ENCODE assay signal across 4 cellular contexts in genomic region chr4:19539192-19539591, GRCh38.
"Had no signal": no experiment of that assay in that cellular context is flagged by ENCODE, and none has a peak within 500 bp of the region (broad histone marks: within the 10 kb centered on the region; RNA-seq: fewer than 3 reads in every experiment).

No MANE protein-coding gene starts in this region.

- H3K4me3 ChIP-seq: GM23338 had no signal

- H3K4me2 ChIP-seq: GM23338 had no signal

- H3K4me1 Mint-ChIP-seq: GM23338, H9 had no signal

- ATAC-seq: GM23338 had no signal

- DNase-seq: H9, HCEC 1CT, IMR-90 had no signal

- H3K9me3 Mint-ChIP-seq: GM23338, H9 had no signal

- H3K27ac Mint-ChIP-seq: GM23338, H9 had no signal

- H3K4me3 Mint-ChIP-seq: GM23338, H9 had no signal
